In genomic region chr13:45681101-45681500, GRCh38 we compare ENCODE assay signal across 21 cellular contexts. TPM values are rescaled to one million over a fixed set of nuclear protein-coding genes. Genes with fewer than 3 reads are reported as not detected.
"Had no signal": no experiment of that assay in that cellular context is flagged by ENCODE, and none has a peak within 500 bp of the region (broad histone marks: within the 10 kb centered on the region; RNA-seq: fewer than 3 reads in every experiment).

No MANE protein-coding gene starts in this region.

- H3K4me3 ChIP-seq: adrenal gland, gastroesophageal sphincter, heart right ventricle, right atrium auricular region, smooth muscle cell, suprapubic skin had no signal

- ATAC-seq: activated CD4-positive, alpha-beta T cell treated with anti-CD3 and anti-CD28 coated beads for 36 hours; activated CD8-positive, alpha-beta T cell treated with anti-CD3 and anti-CD28 coated beads for 36 hours; activated T-cell treated with anti-CD3 and anti-CD28 coated beads, Interleukin-2, amount 50 U/mL, for 4 hours; gastroesophageal sphincter; heart right ventricle; stimulated activated naive CD8-positive, alpha-beta T cell treated with anti-CD3 and anti-CD28 coated beads, Interleukin-15, Interleukin-2, amounts not matched to agents 100 U/mL and 50 U/mL, for 24 hours had no signal

- H3K4me1 Mint-ChIP-seq: naive B cell had no signal

- H3K27me3 Mint-ChIP-seq: activated CD4-positive, alpha-beta T cell treated with anti-CD3 and anti-CD28 coated beads for 36 hours; activated CD8-positive, alpha-beta T cell treated with anti-CD3 and anti-CD28 coated beads for 36 hours had no signal

- H3K27ac Mint-ChIP-seq: activated CD4-positive, alpha-beta T cell treated with anti-CD3 and anti-CD28 coated beads for 36 hours; activated CD8-positive, alpha-beta T cell treated with anti-CD3 and anti-CD28 coated beads for 36 hours; naive B cell; T-helper 1 cell treated with Interleukin-12 subunit alpha and Interleukin-12 subunit beta and Interleukin-4 antibody, amounts not matched to agents 30 μg/mL and 1 μg/mL, for 36 hours had no signal

- H3K9me3 Mint-ChIP-seq: activated CD8-positive, alpha-beta T cell treated with anti-CD3 and anti-CD28 coated beads for 36 hours; activated T-cell treated with anti-CD3 and anti-CD28 coated beads, Interleukin-2, amount 50 U/mL, for 4 hours; naive B cell; T-helper 1 cell treated with Interleukin-12 subunit alpha and Interleukin-12 subunit beta and Interleukin-4 antibody, amounts not matched to agents 30 μg/mL and 1 μg/mL, for 36 hours had no signal

- DNase-seq: activated CD4-positive, alpha-beta T cell treated with anti-CD3 and anti-CD28 coated beads for 36 hours; activated CD8-positive, alpha-beta T cell treated with anti-CD3 and anti-CD28 coated beads for 36 hours; activated effector memory CD4-positive, alpha-beta T cell treated with Interleukin-2 at 50 U/mL for 16 hours; activated naive CD4-positive, alpha-beta T cell treated with anti-CD3 and anti-CD28 coated beads, Interleukin-2, amount 50 U/mL, for 16 hours; activated T-cell treated with anti-CD3 and anti-CD28 coated beads, Interleukin-2, amount 50 U/mL, for 4 hours; brain microvascular endothelial cell; cerebellar nuclear complex; effector CD8-positive, alpha-beta T cell; heart right ventricle; naive B cell; stimulated activated CD4-positive, alpha-beta T cell treated with anti-CD3 and anti-CD28 coated beads, Interleukin-4, amount 100 ng/mL, for 4 hours; stimulated activated CD8-positive, alpha-beta memory T cell treated with anti-CD3 and anti-CD28 coated beads, Interleukin-4, amount 100 ng/mL, for 48 hours; stimulated activated naive CD8-positive, alpha-beta T cell treated with anti-CD3 and anti-CD28 coated beads, Interleukin-15, Interleukin-2, amounts not matched to agents 100 U/mL and 50 U/mL, for 24 hours; trophoblast cell had no signal

- H3K36me3 Mint-ChIP-seq: naive B cell had no signal

- H3K4me3 Mint-ChIP-seq: activated CD4-positive, alpha-beta T cell treated with anti-CD3 and anti-CD28 coated beads for 36 hours; activated CD8-positive, alpha-beta T cell treated with anti-CD3 and anti-CD28 coated beads for 36 hours; activated T-cell treated with anti-CD3 and anti-CD28 coated beads, Interleukin-2, amount 50 U/mL, for 4 hours; naive B cell; T-helper 1 cell treated with Interleukin-12 subunit alpha and Interleukin-12 subunit beta and Interleukin-4 antibody, amounts not matched to agents 30 μg/mL and 1 μg/mL, for 36 hours had no signal

RNA-seq across cellular contexts. Expression of gene CBY2, which starts 21.0 kb away (rescaled TPM):
- total RNA-seq: activated CD4-positive, alpha-beta T cell treated with anti-CD3 and anti-CD28 coated beads for 36 hours; activated CD8-positive, alpha-beta T cell treated with anti-CD3 and anti-CD28 coated beads for 36 hours; activated T-cell treated with anti-CD3 and anti-CD28 coated beads, Interleukin-2, amount 50 U/mL, for 4 hours; adrenal gland; gastroesophageal sphincter; heart right ventricle; lung microvascular endothelial cell; right atrium auricular region; smooth muscle cell had no signal
